ENCODE assay signal across 26 cellular contexts in genomic region chr2:230570987-230571386, GRCh38.
DNase-seq lines count a peak whose midpoint lies in the region; ATAC-seq and TF ChIP-seq lines count a peak whose summit lies in the region.
"Had no signal": no experiment of that assay in that cellular context is flagged by ENCODE, and none has a peak within 500 bp of the region (broad histone marks: within the 10 kb centered on the region; RNA-seq: fewer than 3 reads in every experiment).

No MANE protein-coding gene starts in this region.

- H3K36me3 Mint-ChIP-seq in activated CD8-positive, alpha-beta T cell treated with anti-CD3 and anti-CD28 coated beads for 36 hours (ENCODE audit: low read depth), result peaks cover 4% of the 10 kb centered on the region
- no peaks in the 10 kb centered on the region for H3K36me3 Mint-ChIP-seq in T-helper 17 cell (ENCODE audit: low read depth)
- H3K36me3 Mint-ChIP-seq: CD14-positive monocyte had no signal

- peaks cover 26% of the 10 kb centered on the region for H3K9me3 Mint-ChIP-seq in activated CD8-positive, alpha-beta T cell treated with anti-CD3 and anti-CD28 coated beads for 36 hours

- no peak overlapping the region for H2BK120ac ChIP-seq in neuronal stem cell (ENCODE audit: low read depth, low read length)

- no peak for ATAC-seq in activated CD8-positive, alpha-beta T cell treated with anti-CD3 and anti-CD28 coated beads for 36 hours
- ATAC-seq in T-helper 17 cell, result no peak
- ATAC-seq: GM12878 had no signal

- CTCF ChIA-PET in activated CD8-positive, alpha-beta T cell treated with anti-CD3 and anti-CD28 coated beads for 36 hours (lab: Charles Lee), result no interaction called here

- H3K9me3 ChIP-seq in neuronal stem cell (replicated peaks in 1 of 2; ENCODE audit: control insufficient read depth in 2 of 2, insufficient read depth in 1 of 2, low read depth in 1 of 2, low read length in 2 of 2) (no peaks in the 10 kb centered on the region), T-helper 17 cell (ENCODE audit: control insufficient read depth, low read length, poor library complexity, severe bottlenecking) (no peaks in the 10 kb centered on the region)
- H3K9me3 ChIP-seq: BE2C had no signal

- DNase-seq in HFF-Myc (ENCODE audit: extremely low read depth, low read depth), result no peak
- no peak for DNase-seq in neuronal stem cell (ENCODE audit: low spot score)
- no peak for DNase-seq in medulla oblongata (ENCODE audit: extremely low spot score)
- DNase-seq in activated CD8-positive, alpha-beta T cell treated with anti-CD3 and anti-CD28 coated beads for 36 hours, result no peak
- DNase-seq in T-helper 17 cell, result no peak
- no peak for DNase-seq in glomerular visceral epithelial cell (ENCODE audit: extremely low spot score)
- DNase-seq: 8988T; ACHN; BE2C; C1 segment of cervical spinal cord; CD4-positive, alpha-beta memory T cell; CD4-positive, CD25-positive, alpha-beta regulatory T cell; CD8-positive, alpha-beta memory T cell; COR-L47; DMS 273 treated with DMSO at 0.1 percent for 48 hours; DMS153; DMS53; DMS79; DND-41; EL; GDM1 had no signal

- no peak overlapping the region for H3K4me3 Mint-ChIP-seq in activated CD8-positive, alpha-beta T cell treated with anti-CD3 and anti-CD28 coated beads for 36 hours
- H3K4me3 Mint-ChIP-seq in T-helper 17 cell, result no peak overlapping the region
- H3K4me3 Mint-ChIP-seq: CD14-positive monocyte; CD4-positive, alpha-beta memory T cell; CD4-positive, CD25-positive, alpha-beta regulatory T cell; CD8-positive, alpha-beta memory T cell had no signal

- no peaks in the 10 kb centered on the region for H3K4me1 ChIP-seq in neuronal stem cell (ENCODE audit: control insufficient read depth in 2 of 2, insufficient read depth in 1 of 2, low read depth in 1 of 2, low read length in 2 of 2)
- H3K4me1 ChIP-seq: BE2C, BLaER1 had no signal

- no peak overlapping the region for H4K8ac ChIP-seq in neuronal stem cell (ENCODE audit: low read depth, low read length)

- no CpG with 5 or more reads among the region's 1 CpG for WGBS in neuronal stem cell (ENCODE audit: extremely low coverage in 2 of 2, insufficient read length in 2 of 2, insufficient replicate concordance in 1 of 2), 2 donors

- no peaks in the 10 kb centered on the region for H3K79me1 ChIP-seq in neuronal stem cell (ENCODE audit: low read depth, low read length)

- H3K4me3 ChIP-seq in HFF-Myc (replicated peaks; ENCODE audit: low read depth, low read length) (no peak overlapping the region), neuronal stem cell (ENCODE audit: low read length in 2 of 2) (no peak overlapping the region)
- H3K4me3 ChIP-seq: BLaER1, GM12878 had no signal

- H3K14ac ChIP-seq in neuronal stem cell (ENCODE audit: low read length), result no peak overlapping the region

- H2AK5ac ChIP-seq in neuronal stem cell (ENCODE audit: low read depth, low read length), result no peak overlapping the region

- no peak overlapping the region for H3K27ac Mint-ChIP-seq in activated CD8-positive, alpha-beta T cell treated with anti-CD3 and anti-CD28 coated beads for 36 hours
- H3K27ac Mint-ChIP-seq in T-helper 17 cell, result no peak overlapping the region
- H3K27ac Mint-ChIP-seq: CD14-positive monocyte; CD4-positive, alpha-beta memory T cell; CD4-positive, CD25-positive, alpha-beta regulatory T cell; CD8-positive, alpha-beta memory T cell had no signal

- no peak overlapping the region for H2BK15ac ChIP-seq in neuronal stem cell (ENCODE audit: low read length)

- H3K4me2 ChIP-seq in neuronal stem cell (ENCODE audit: insufficient read depth, low read length, poor library complexity, severe bottlenecking), result no peak overlapping the region
- H3K4me2 ChIP-seq: BLaER1 had no signal

- TF ChIP-seq CTCF in GM12872 (IDR thresholded peaks at IDR 0.05; ENCODE audit: insufficient read depth, low read depth, low read length) (0 out of 3 replicates have a peak, but pooled peaks have one; percentile 6), GM12873 (IDR thresholded peaks at IDR 0.05; ENCODE audit: insufficient read depth, low read depth, low read length, missing control alignments) (peak; percentile 9), HFF-Myc (IDR thresholded peaks at IDR 0.05; ENCODE audit: low read depth, low read length, missing control alignments) (peak; percentile 2)
- no peak for TF ChIP-seq CTCF in activated CD8-positive, alpha-beta T cell treated with anti-CD3 and anti-CD28 coated beads for 36 hours (IDR thresholded peaks at IDR 0.05)

- H2BK5ac ChIP-seq in neuronal stem cell (ENCODE audit: low read length), result peak overlapping the region; percentile 69

- H3K23ac ChIP-seq in neuronal stem cell (ENCODE audit: low read depth, low read length, poor library complexity), result no peak overlapping the region

- H3K27ac ChIP-seq in neuronal stem cell (replicated peaks; ENCODE audit: low read length), result no peak overlapping the region
- H3K27ac ChIP-seq: BLaER1 had no signal

- H3K18ac ChIP-seq in neuronal stem cell (ENCODE audit: low read length), result no peak overlapping the region

- no peaks in the 10 kb centered on the region for H3K36me3 ChIP-seq in neuronal stem cell (replicated peaks in 1 of 2; ENCODE audit: control insufficient read depth in 2 of 2, insufficient read depth in 2 of 2, low read length in 2 of 2)
- H3K36me3 ChIP-seq: BE2C, BLaER1 had no signal

- H3K4me1 Mint-ChIP-seq in activated CD8-positive, alpha-beta T cell treated with anti-CD3 and anti-CD28 coated beads for 36 hours (ENCODE audit: low read depth), result peaks cover 9% of the 10 kb centered on the region
- H3K4me1 Mint-ChIP-seq in T-helper 17 cell, result no peaks in the 10 kb centered on the region

- no peak overlapping the region for H4K91ac ChIP-seq in neuronal stem cell (ENCODE audit: low read depth, low read length, poor library complexity)

- H3K4ac ChIP-seq in neuronal stem cell (ENCODE audit: low read length), result no peak overlapping the region

- POLR2A ChIA-PET in activated CD8-positive, alpha-beta T cell treated with anti-CD3 and anti-CD28 coated beads for 36 hours (lab: Charles Lee), result no interaction called here

- no peaks in the 10 kb centered on the region for H3K27me3 Mint-ChIP-seq in activated CD8-positive, alpha-beta T cell treated with anti-CD3 and anti-CD28 coated beads for 36 hours
- H3K27me3 Mint-ChIP-seq in T-helper 17 cell, result no peaks in the 10 kb centered on the region
- H3K27me3 Mint-ChIP-seq: CD4-positive, alpha-beta memory T cell; CD8-positive, alpha-beta memory T cell had no signal

- intact Hi-C loops in activated CD8-positive, alpha-beta T cell treated with anti-CD3 and anti-CD28 coated beads for 36 hours (cut with micrococcal nuclease), result no loop called here

- H2BK12ac ChIP-seq in neuronal stem cell (ENCODE audit: low read length), result no peak overlapping the region

- no peaks in the 10 kb centered on the region for H3K27me3 ChIP-seq in neuronal stem cell (ENCODE audit: control insufficient read depth in 3 of 3, insufficient read depth in 3 of 3, low read depth in 1 of 3, low read length in 3 of 3)
- H3K27me3 ChIP-seq: BE2C, BLaER1 had no signal

- H3K9ac ChIP-seq in neuronal stem cell (ENCODE audit: low read depth, low read length, poor library complexity), result no peak overlapping the region
- H3K9ac ChIP-seq: BLaER1 had no signal

- no peak overlapping the region for H2AFZ ChIP-seq in neuronal stem cell (ENCODE audit: low read length)
